ENCODE assay signal across 13 cellular contexts in genomic region chr7:42096681-42097637, GRCh38.
DNase-seq lines count a peak whose midpoint lies in the region; ATAC-seq and TF ChIP-seq lines count a peak whose summit lies in the region.
"Had no signal": no experiment of that assay in that cellular context is flagged by ENCODE, and none has a peak within 500 bp of the region (broad histone marks: within the 10 kb centered on the region; RNA-seq: fewer than 3 reads in every experiment).

No MANE protein-coding gene starts in this region.

- no peak overlapping the region for H3K27ac Mint-ChIP-seq in T-helper 17 cell

- peak; percentile 67 to 73 for DNase-seq in Kasumi-1 (lab: John Stamatoyannopoulos, UW)
- peak; percentile 30 for DNase-seq in choroid plexus epithelial cell (ENCODE audit: low read depth)
- DNase-seq in mesenchymal stem cell = peak; percentile 61
- peak; percentile 71 for DNase-seq in stomach
- DNase-seq in T-helper 17 cell = no peak
- no peak for DNase-seq in ecto neural progenitor cell (ENCODE audit: low spot score)
- no peak for DNase-seq in NCI-H510A treated with DMSO at 0.1 percent for 48 hours (lab: John Stamatoyannopoulos, UW)
- DNase-seq: activated CD4-positive, CD25-positive, alpha-beta regulatory T cell treated with anti-CD3 and anti-CD28 coated beads, Interleukin-2, amount 50 U/mL, for 72 hours; activated effector memory CD4-positive, alpha-beta T cell treated with Interleukin-2 at 50 U/mL for 16 hours; effector CD8-positive, alpha-beta T cell; kidney glomerular epithelial cell; right lobe of liver had no signal

- peak overlapping the region; percentile 91 for H4K8ac ChIP-seq in mesenchymal stem cell (ENCODE audit: low read length)

- no peak overlapping the region for H3K4me2 ChIP-seq in mesenchymal stem cell (ENCODE audit: low read length, poor library complexity, severe bottlenecking)

- no peak overlapping the region for H3K4me3 Mint-ChIP-seq in T-helper 17 cell

- TF ChIP-seq EP300 in stomach (IDR thresholded peaks at IDR 0.05) = no peak

- H2BK12ac ChIP-seq in mesenchymal stem cell (ENCODE audit: low read length in 2 of 2) = peak overlapping the region; percentile 90 to 93

- H4K91ac ChIP-seq in mesenchymal stem cell (ENCODE audit: low read length) = peak overlapping the region; percentile 88

- TF ChIP-seq POLR2A in stomach (IDR thresholded peaks at IDR 0.05) = no peak

- no peaks in the 10 kb centered on the region for H3K36me3 Mint-ChIP-seq in T-helper 17 cell (ENCODE audit: low read depth)

- no peaks in the 10 kb centered on the region for H3K9me3 ChIP-seq in mesenchymal stem cell (ENCODE audit: control insufficient read depth, low read length)
- H3K9me3 ChIP-seq in stomach = no peaks in the 10 kb centered on the region
- H3K9me3 ChIP-seq in T-helper 17 cell (ENCODE audit: control insufficient read depth, low read length, poor library complexity, severe bottlenecking) = no peaks in the 10 kb centered on the region
- H3K9me3 ChIP-seq: right lobe of liver had no signal

- H3K27me3 ChIP-seq in mesenchymal stem cell (ENCODE audit: control insufficient read depth in 1 of 2, insufficient read depth in 1 of 2, low read length in 2 of 2) = no peaks in the 10 kb centered on the region
- H3K27me3 ChIP-seq in stomach = no peaks in the 10 kb centered on the region
- H3K27me3 ChIP-seq: right lobe of liver had no signal

- H3K36me3 ChIP-seq in mesenchymal stem cell (ENCODE audit: control insufficient read depth in 1 of 2, insufficient read depth in 2 of 2, low read depth in 1 of 2, low read length in 2 of 2) (peaks cover 5 to 6% of the 10 kb centered on the region in 2 experiments), stomach (no peaks in the 10 kb centered on the region)
- H3K36me3 ChIP-seq: right lobe of liver had no signal

- peaks cover 14% of the 10 kb centered on the region for H3K79me1 ChIP-seq in mesenchymal stem cell (replicated peaks; ENCODE audit: low read length, poor library complexity, severe bottlenecking)

- no peak for TF ChIP-seq CTCF in choroid plexus epithelial cell (conservative IDR thresholded peaks at IDR 0.05; ENCODE audit: low read depth, low read length)
- TF ChIP-seq CTCF in stomach (IDR thresholded peaks at IDR 0.05) = no peak

- no peak overlapping the region for H2BK5ac ChIP-seq in mesenchymal stem cell (ENCODE audit: low read depth, low read length, poor library complexity, severe bottlenecking)

- peak overlapping the region in 1 of 2 experiments; percentile 97 for H3K14ac ChIP-seq in mesenchymal stem cell (ENCODE audit: low read length in 2 of 2)

- peak overlapping the region; percentile 65 for H2BK15ac ChIP-seq in mesenchymal stem cell (ENCODE audit: low read depth, poor library complexity, severe bottlenecking)

- peak overlapping the region; percentile 81 for H3K9ac ChIP-seq in mesenchymal stem cell (ENCODE audit: low read length)

- H3K27ac ChIP-seq in mesenchymal stem cell (ENCODE audit: low read length, poor library complexity, severe bottlenecking) (no peak overlapping the region), stomach (peak overlapping the region in 3 of 5 donors; percentile 52 to 59 (median 56))
- H3K27ac ChIP-seq: right lobe of liver had no signal

- H3K23ac ChIP-seq in mesenchymal stem cell (ENCODE audit: low read length in 2 of 2) = peak overlapping the region in 1 of 2 experiments; percentile 34

- H3K27me3 Mint-ChIP-seq in T-helper 17 cell = no peaks in the 10 kb centered on the region

- H3K18ac ChIP-seq in mesenchymal stem cell (ENCODE audit: low read depth in 1 of 2, low read length in 2 of 2) = peak overlapping the region; percentile 91 to 95

- H3K4ac ChIP-seq in mesenchymal stem cell (ENCODE audit: low read depth in 1 of 2, low read length in 2 of 2) = peak overlapping the region; percentile 47 to 83

- intact Hi-C loops in stomach (cut with DNase I; ENCODE audit: low total_unique reads) = no loop called here

- no peak overlapping the region for H2AK5ac ChIP-seq in mesenchymal stem cell (ENCODE audit: low read length, severe bottlenecking)

- WGBS in mesenchymal stem cell = 59% methylated on average over 10 of the region's 12 CpGs
- 49 to 63% (median 57%) methylated on average over 12 of the region's 12 CpGs for WGBS in stomach, 5 donors

- H2AFZ ChIP-seq in mesenchymal stem cell (ENCODE audit: low read depth, low read length) = peak overlapping the region; percentile 31

- H3K4me1 ChIP-seq in mesenchymal stem cell (ENCODE audit: control insufficient read depth, insufficient read depth, low read depth, low read length) (peaks cover 24% of the 10 kb centered on the region), stomach (peaks cover 22 to 42% (median 28%) of the 10 kb centered on the region in 4 donors)
- H3K4me1 ChIP-seq: right lobe of liver had no signal

- ATAC-seq in T-helper 17 cell (no peak), GM19452 (IDR thresholded peaks at IDR 0.05; ENCODE audit: unreplicated experiment) (no peak)
- ATAC-seq: right lobe of liver had no signal

- H3K4me1 Mint-ChIP-seq in T-helper 17 cell = no peaks in the 10 kb centered on the region

- no peak overlapping the region for H2BK120ac ChIP-seq in mesenchymal stem cell (ENCODE audit: low read depth, low read length)

- H3K4me3 ChIP-seq in choroid plexus epithelial cell (ENCODE audit: low read depth, low read length) = no peak overlapping the region
- H3K4me3 ChIP-seq in mesenchymal stem cell (ENCODE audit: insufficient read depth in 1 of 2, low read depth in 1 of 2, low read length in 2 of 2) = peak overlapping the region in 1 of 2 experiments; percentile 47
- no peak overlapping the region for H3K4me3 ChIP-seq in stomach
- H3K4me3 ChIP-seq: right lobe of liver had no signal

Comparison
In these comparisons a context has a peak if more than half of its experiments do, and no peak if none do; other contexts are left out.
1. DNase-seq: peak in Kasumi-1 (2 of 2), choroid plexus epithelial cell (single experiment), mesenchymal stem cell (single experiment) and stomach (single experiment); none in T-helper 17 cell (0 of 3), ecto neural progenitor cell (single experiment) and NCI-H510A treated with DMSO at 0.1 percent for 48 hours (single experiment).